Comparison of ENCODE assay signal across 12 cellular contexts in the genomic region with DNA sequence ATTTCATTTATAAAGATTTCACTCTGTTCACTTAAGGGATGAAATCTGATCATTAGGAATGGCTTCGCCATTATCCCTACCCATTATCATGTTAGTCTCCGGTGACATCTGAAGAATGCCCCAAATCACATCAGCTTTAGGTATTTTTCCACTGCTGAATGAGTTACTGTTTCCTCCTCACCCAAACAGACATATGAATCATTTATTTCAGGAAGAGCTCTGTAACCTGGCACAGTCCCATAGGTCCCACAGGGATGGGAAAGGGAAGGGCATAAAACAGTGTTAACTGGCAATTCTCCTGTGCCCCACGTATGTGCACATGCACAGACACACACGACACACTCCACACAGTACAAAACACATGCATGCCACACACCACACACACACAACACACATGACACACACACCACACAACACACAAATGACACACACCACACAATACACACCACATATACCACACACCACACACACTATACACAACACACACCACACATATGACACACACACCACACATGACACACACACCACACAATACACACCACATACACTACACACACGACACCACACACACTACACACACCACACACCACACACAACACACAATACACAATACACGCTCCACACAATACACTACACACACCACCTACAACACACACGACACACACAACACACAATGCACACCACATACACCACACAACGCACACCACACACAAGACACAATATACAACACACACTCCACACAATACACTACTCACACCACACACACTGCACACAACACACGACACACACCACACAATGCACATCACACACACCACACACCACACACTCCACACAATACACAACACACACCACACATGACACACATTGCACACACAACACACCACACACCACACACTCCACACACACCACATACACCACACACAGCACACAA. TPM values are rescaled to one million over a fixed set of nuclear protein-coding genes. Genes with fewer than 3 reads are reported as not detected.
A peak's percentile ranks its signal among the peaks of the same experiment; 100 is the strongest.
DNase-seq lines count a peak whose midpoint lies in the region; TF ChIP-seq lines count a peak whose summit lies in the region.
"Had no signal": no experiment of that assay in that cellular context is flagged by ENCODE, and none has a peak within 500 bp of the region (broad histone marks: within the 10 kb centered on the region; RNA-seq: fewer than 3 reads in every experiment).

No MANE protein-coding gene starts in this region.

- no peaks in the 10 kb centered on the region; the same call in 1 of the 2 replicates for H3K9me3 ChIP-seq in SJCRH30 (replicated peaks)

- H3K9me3 Mint-ChIP-seq in glutamatergic neuron (ENCODE audit: unreplicated experiment), result peaks cover 4% of the 10 kb centered on the region

- H3K4me1 Mint-ChIP-seq in glutamatergic neuron (ENCODE audit: low read depth, unreplicated experiment), result no peaks in the 10 kb centered on the region
- H3K4me1 Mint-ChIP-seq: brain had no signal

- H3K4me3 Mint-ChIP-seq in glutamatergic neuron (ENCODE audit: unreplicated experiment), result no peak overlapping the region
- H3K4me3 Mint-ChIP-seq: brain; CD4-positive, alpha-beta T cell; nephron had no signal

- H3K27me3 ChIP-seq in SJCRH30, result no peaks in the 10 kb centered on the region

- H3K36me3 Mint-ChIP-seq in glutamatergic neuron (ENCODE audit: unreplicated experiment), result peaks cover 26% of the 10 kb centered on the region
- H3K36me3 Mint-ChIP-seq: brain had no signal

- H3K27ac ChIP-seq in SJCRH30, result no peak overlapping the region

- no peaks in the 10 kb centered on the region for H3K4me1 ChIP-seq in SJCRH30

- DNase-seq in DMS153 (lab: John Stamatoyannopoulos, UW), result peak; percentile 56
- peak; percentile 84 for DNase-seq in M059J (ENCODE audit: low read depth)
- peak; percentile 59 to 78 for DNase-seq in cardiac fibroblast (ENCODE audit: low read depth in 2 of 2)
- DNase-seq in mesenteric fat pad (ENCODE audit: low spot score), result peak; percentile 57
- DNase-seq in SJCRH30, result no peak
- no peak for DNase-seq in glutamatergic neuron
- DNase-seq in activated naive CD4-positive, alpha-beta T cell treated with Interleukin-2 at 50 U/mL for 16 hours, result no peak
- DNase-seq in NOMO-1 treated with dmso at 0.1 percent for 144 hours (lab: John Stamatoyannopoulos, UW; ENCODE audit: unreplicated experiment), result no peak
- DNase-seq: CD4-positive, alpha-beta T cell; islet precursor cell had no signal

- H3K36me3 ChIP-seq in SJCRH30, result no peaks in the 10 kb centered on the region

- H3K4me3 ChIP-seq in cardiac fibroblast (replicated peaks in 1 of 2; ENCODE audit: low read depth in 2 of 2, low read length in 2 of 2), result no peak overlapping the region
- H3K4me3 ChIP-seq in SJCRH30, result no peak overlapping the region

- TF ChIP-seq CTCF in cardiac fibroblast (IDR thresholded peaks at IDR 0.05; ENCODE audit: low read depth, low read length), result no peak
- TF ChIP-seq CTCF in glutamatergic neuron (IDR thresholded peaks at IDR 0.05; ENCODE audit: partially characterized antibody, unreplicated experiment), result no peak

- H3K27ac Mint-ChIP-seq in glutamatergic neuron (ENCODE audit: unreplicated experiment), result no peak overlapping the region
- H3K27ac Mint-ChIP-seq: brain; CD4-positive, alpha-beta T cell; nephron had no signal

- peaks cover 2% of the 10 kb centered on the region for H3K27me3 Mint-ChIP-seq in glutamatergic neuron (ENCODE audit: unreplicated experiment)

RNA-seq across cellular contexts. Expression of gene TMEM255B, which starts 15.4 kb away (rescaled TPM):
- 0.44 and 3.5 TPM in 2 replicates for total RNA-seq in M059J (2014; rRNA removed; shearing (Covaris generic))
- total RNA-seq in mesenteric fat pad (22.7 TPM), glutamatergic neuron (ENCODE audit: unreplicated experiment) (13.8 TPM)
- total RNA-seq in SJCRH30 (2014; rRNA removed; shearing (Covaris generic)), result not detected in 2 replicates

Comparison
In these comparisons a context has a peak if more than half of its experiments do, and no peak if none do; other contexts are left out.
1. DNase-seq: peak in DMS153 (single experiment), M059J (single experiment), cardiac fibroblast (2 of 2) and mesenteric fat pad (single experiment); none in SJCRH30 (0 of 2), glutamatergic neuron (single experiment), activated naive CD4-positive, alpha-beta T cell treated with Interleukin-2 at 50 U/mL for 16 hours (single experiment) and NOMO-1 treated with dmso at 0.1 percent for 144 hours (single experiment).